ENCODE assay signal across 17 cellular contexts in genomic region chr17:63418540-63418939, GRCh38. TPM values are rescaled to one million over a fixed set of nuclear protein-coding genes. Genes with fewer than 3 reads are reported as not detected.
A peak's percentile ranks its signal among the peaks of the same experiment; 100 is the strongest.
DNase-seq lines count a peak whose midpoint lies in the region; ATAC-seq, FAIRE-seq and TF ChIP-seq lines count a peak whose summit lies in the region.
"Had no signal": no experiment of that assay in that cellular context is flagged by ENCODE, and none has a peak within 500 bp of the region (broad histone marks: within the 10 kb centered on the region; RNA-seq: fewer than 3 reads in every experiment).

No MANE protein-coding gene starts in this region.

- no peak overlapping the region for H2AFZ ChIP-seq in astrocyte (ENCODE audit: low read depth, low read length)
- H2AFZ ChIP-seq: GM23248 had no signal

- no peaks in the 10 kb centered on the region for H3K9me3 ChIP-seq in astrocyte (ENCODE audit: insufficient read depth, low read depth, low read length)
- H3K9me3 ChIP-seq: BE2C, Caco-2 had no signal

- peaks cover 63% of the 10 kb centered on the region for H3K36me3 ChIP-seq in astrocyte (ENCODE audit: insufficient read depth, low read length)

- H3K27ac Mint-ChIP-seq in astrocyte (ENCODE audit: unreplicated experiment): no peak overlapping the region
- peak overlapping the region; percentile 89 for H3K27ac Mint-ChIP-seq in stimulated activated effector memory CD8-positive, alpha-beta T cell treated with anti-CD3 and anti-CD28 coated beads, Interleukin-12 subunit alpha, Interleukin-12 subunit beta, amount 100 ng/mL, for 72 hours

- H3K79me2 ChIP-seq in astrocyte (ENCODE audit: insufficient read depth, low read length): no peaks in the 10 kb centered on the region

- no peak overlapping the region for H3K4me3 ChIP-seq in astrocyte (ENCODE audit: insufficient read depth, low read depth, low read length)
- H3K4me3 ChIP-seq: GM23248 had no signal

- no peak for ATAC-seq in stimulated activated effector memory CD8-positive, alpha-beta T cell treated with anti-CD3 and anti-CD28 coated beads, Interleukin-12 subunit alpha, Interleukin-12 subunit beta, amount 100 ng/mL, for 72 hours
- ATAC-seq in HG02885 (IDR thresholded peaks at IDR 0.05; ENCODE audit: poor library complexity, unreplicated experiment) (no peak), GM21526 (IDR thresholded peaks at IDR 0.05; ENCODE audit: low FRiP score, unreplicated experiment) (no peak)
- ATAC-seq: HCT116 had no signal

- no peaks in the 10 kb centered on the region for H3K4me1 ChIP-seq in astrocyte (ENCODE audit: insufficient read depth, low read length)
- H3K4me1 ChIP-seq: Caco-2 had no signal

- no peak overlapping the region for H3K4me2 ChIP-seq in astrocyte (ENCODE audit: low read length)

- peaks cover 32% of the 10 kb centered on the region for H3K36me3 Mint-ChIP-seq in astrocyte (ENCODE audit: low read depth, unreplicated experiment)
- H3K36me3 Mint-ChIP-seq in stimulated activated effector memory CD8-positive, alpha-beta T cell treated with anti-CD3 and anti-CD28 coated beads, Interleukin-12 subunit alpha, Interleukin-12 subunit beta, amount 100 ng/mL, for 72 hours: peaks cover 4% of the 10 kb centered on the region

- H4K20me1 ChIP-seq in astrocyte (ENCODE audit: insufficient read depth, low read length): peaks cover 11% of the 10 kb centered on the region

- peaks cover 7% of the 10 kb centered on the region for H3K4me1 Mint-ChIP-seq in astrocyte (ENCODE audit: low read depth, unreplicated experiment)
- peaks cover 10% of the 10 kb centered on the region for H3K4me1 Mint-ChIP-seq in stimulated activated effector memory CD8-positive, alpha-beta T cell treated with anti-CD3 and anti-CD28 coated beads, Interleukin-12 subunit alpha, Interleukin-12 subunit beta, amount 100 ng/mL, for 72 hours

- H3K9me3 Mint-ChIP-seq in astrocyte (ENCODE audit: unreplicated experiment): no peaks in the 10 kb centered on the region
- H3K9me3 Mint-ChIP-seq in stimulated activated effector memory CD8-positive, alpha-beta T cell treated with anti-CD3 and anti-CD28 coated beads, Interleukin-12 subunit alpha, Interleukin-12 subunit beta, amount 100 ng/mL, for 72 hours: no peaks in the 10 kb centered on the region
- H3K9me3 Mint-ChIP-seq: CD8-positive, alpha-beta memory T cell had no signal

- no peak for TF ChIP-seq CTCF in astrocyte (IDR thresholded peaks at IDR 0.05; ENCODE audit: insufficient read depth, low read depth, low read length)

- DNase-seq in D341Med (ENCODE audit: low spot score): peak; percentile 26
- no peak for DNase-seq in astrocyte (ENCODE audit: low read depth)
- DNase-seq in islet precursor cell: peak; percentile 37
- DNase-seq in stimulated activated effector memory CD8-positive, alpha-beta T cell treated with anti-CD3 and anti-CD28 coated beads, Interleukin-12 subunit alpha, Interleukin-12 subunit beta, amount 100 ng/mL, for 72 hours (ENCODE audit: low spot score in 2 of 2): no peak
- DNase-seq in GDM1 (lab: John Stamatoyannopoulos, UW): no peak
- DNase-seq: BE2C; Caco-2; CD8-positive, alpha-beta memory T cell; DMS53; GM23248; IMR-90 had no signal

- no peaks in the 10 kb centered on the region for H3K27me3 Mint-ChIP-seq in astrocyte (ENCODE audit: low read depth, unreplicated experiment)

- H3K27ac ChIP-seq in astrocyte (ENCODE audit: low read depth, low read length): no peak overlapping the region
- H3K27ac ChIP-seq: C4-2B, GM23248 had no signal

- peak overlapping the region; percentile 10 for H3K4me3 Mint-ChIP-seq in astrocyte (ENCODE audit: unreplicated experiment)
- no peak overlapping the region for H3K4me3 Mint-ChIP-seq in stimulated activated effector memory CD8-positive, alpha-beta T cell treated with anti-CD3 and anti-CD28 coated beads, Interleukin-12 subunit alpha, Interleukin-12 subunit beta, amount 100 ng/mL, for 72 hours
- H3K4me3 Mint-ChIP-seq: CD8-positive, alpha-beta memory T cell had no signal

- H3K9ac ChIP-seq in astrocyte (ENCODE audit: low read length): no peak overlapping the region
- H3K9ac ChIP-seq: GM23248 had no signal

- H3K27me3 ChIP-seq in astrocyte (ENCODE audit: insufficient read depth, low read length): no peaks in the 10 kb centered on the region
- H3K27me3 ChIP-seq: BE2C had no signal

- no peak for FAIRE-seq in astrocyte (lab: Jason Lieb, UNC)
- FAIRE-seq: A204.1, H54 had no signal

RNA-seq across cellular contexts. Expression of gene CYB561, which starts 27.6 kb away (rescaled TPM):
- 8.1 and 8.3 TPM in 2 replicates for total RNA-seq in astrocyte

RNA-seq across cellular contexts. Expression of gene ACE, which starts 58.3 kb away (rescaled TPM):
- total RNA-seq in astrocyte: 0.87 and 1.0 TPM in 2 replicates

Comparison
In these comparisons a context has a peak if more than half of its experiments do, and no peak if none do; other contexts are left out.
1. DNase-seq: peak in D341Med (single experiment) and islet precursor cell (single experiment); none in astrocyte (single experiment), stimulated activated effector memory CD8-positive, alpha-beta T cell treated with anti-CD3 and anti-CD28 coated beads, Interleukin-12 subunit alpha, Interleukin-12 subunit beta, amount 100 ng/mL, for 72 hours (0 of 2) and GDM1 (single experiment).